8 cellular contexts compared by ENCODE assay signal in genomic region chr22:40436460-40437431, GRCh38.
DNase-seq lines count a peak whose midpoint lies in the region; ATAC-seq lines count a peak whose summit lies in the region.

No MANE protein-coding gene starts in this region.

- peak; percentile 55 for DNase-seq in COR-L47 (lab: John Stamatoyannopoulos, UW)
- DNase-seq in NCI-H748 (lab: John Stamatoyannopoulos, UW; ENCODE audit: unreplicated experiment): peak; percentile 46
- peak in 1 of 2 donors; percentile 19 for DNase-seq in activated naive CD4-positive, alpha-beta T cell treated with anti-CD3 and anti-CD28 coated beads, Interleukin-2, amount 50 U/mL, for 72 hours (ENCODE audit: low spot score in 2 of 2)
- no peak for DNase-seq in left cardiac atrium
- peak; percentile 72 for DNase-seq in renal cortical epithelial cell (ENCODE audit: low read depth)

- intact Hi-C loops in left cardiac atrium (cut with DNase I): loop anchor here (5.0 to 10.0 kb wide), 3 partner anchors 51 to 211 kb away; no protein-coding TSS in a partner anchor

- ATAC-seq in GM18909 (IDR thresholded peaks at IDR 0.05; ENCODE audit: poor library complexity, unreplicated experiment) (peak; percentile 65), HG03159 (IDR thresholded peaks at IDR 0.05; ENCODE audit: unreplicated experiment) (peak; percentile 74), left cardiac atrium (peak; percentile 60 to 67), GM21526 (IDR thresholded peaks at IDR 0.05; ENCODE audit: low FRiP score, unreplicated experiment) (no peak)
- ATAC-seq in activated naive CD4-positive, alpha-beta T cell treated with anti-CD3 and anti-CD28 coated beads, Interleukin-2, amount 50 U/mL, for 72 hours: peak; percentile 77

- no peaks in the 10 kb centered on the region for H3K9me3 Mint-ChIP-seq in activated naive CD4-positive, alpha-beta T cell treated with anti-CD3 and anti-CD28 coated beads, Interleukin-2, amount 50 U/mL, for 72 hours

- H3K36me3 Mint-ChIP-seq in activated naive CD4-positive, alpha-beta T cell treated with anti-CD3 and anti-CD28 coated beads, Interleukin-2, amount 50 U/mL, for 72 hours: peaks cover 0 to 22% of the 10 kb centered on the region in 2 donors

- H3K27ac Mint-ChIP-seq in activated naive CD4-positive, alpha-beta T cell treated with anti-CD3 and anti-CD28 coated beads, Interleukin-2, amount 50 U/mL, for 72 hours: peak overlapping the region; percentile 12 to 82
